7 cellular contexts compared by ENCODE assay signal in genomic region chr9:134055981-134056461, GRCh38. TPM values are rescaled to one million over a fixed set of nuclear protein-coding genes. Genes with fewer than 3 reads are reported as not detected.
DNase-seq lines count a peak whose midpoint lies in the region; ATAC-seq and TF ChIP-seq lines count a peak whose summit lies in the region.

No MANE protein-coding gene starts in this region.

- peaks cover 0 to 9% (median 3%) of the 10 kb centered on the region in 5 donors for H3K36me3 Mint-ChIP-seq in naive thymus-derived CD4-positive, alpha-beta T cell

- no peak overlapping the region for H3K4me3 Mint-ChIP-seq in naive thymus-derived CD4-positive, alpha-beta T cell

- H3K27me3 Mint-ChIP-seq in naive thymus-derived CD4-positive, alpha-beta T cell = no peaks in the 10 kb centered on the region

- H3K27ac ChIP-seq in HUES6 (ENCODE audit: low read depth, low read length) (0 out of 2 replicates have a peak overlapping the region, but pooled peaks have one; percentile 24), left lung (peak overlapping the region in 1 of 2 donors; percentile 35), tibial artery (peak overlapping the region in 1 of 2 donors; percentile 20)
- H3K27ac ChIP-seq in naive thymus-derived CD4-positive, alpha-beta T cell (ENCODE audit: low read depth, low read length) = no peak overlapping the region

- CTCF ChIA-PET in naive thymus-derived CD4-positive, alpha-beta T cell (lab: Charles Lee) = no interaction called here

- H3K36me3 ChIP-seq in HUES6 (ENCODE audit: control insufficient read depth, insufficient read depth, low read length) (peaks cover 36% of the 10 kb centered on the region), left lung (peaks cover 0 to 25% of the 10 kb centered on the region in 2 donors), tibial artery (peaks cover 21 to 34% (median 24%) of the 10 kb centered on the region in 3 donors)
- H3K36me3 ChIP-seq in naive thymus-derived CD4-positive, alpha-beta T cell (ENCODE audit: control insufficient read depth in 2 of 3, insufficient read depth in 3 of 3, low read length in 3 of 3) = peaks cover 0 to 38% (median 3%) of the 10 kb centered on the region in 3 experiments

- TF ChIP-seq CTCF in left lung (IDR thresholded peaks at IDR 0.05) (no peak), tibial artery (IDR thresholded peaks at IDR 0.05) (no peak)

- peaks cover 0 to 43% (median 21%) of the 10 kb centered on the region in 7 donors for H3K4me1 Mint-ChIP-seq in naive thymus-derived CD4-positive, alpha-beta T cell

- intact Hi-C loops in left lung (cut with DNase I) (no loop called here), tibial artery (cut with DNase I; ENCODE audit: low total_unique reads) (no loop called here)
- intact Hi-C loops in naive thymus-derived CD4-positive, alpha-beta T cell (cut with micrococcal nuclease) = no loop called here

- DNase-seq in cerebellar nuclear complex (lab: John Stamatoyannopoulos, UW) (peak; percentile 57 to 64), left lung (peak; percentile 81 to 90), tibial artery (peak; percentile 70 to 91)
- no peak for DNase-seq in naive thymus-derived CD4-positive, alpha-beta T cell

- no peak overlapping the region for H3K4me3 ChIP-seq in HUES6 (ENCODE audit: low read depth, low read length)
- H3K4me3 ChIP-seq in left lung = no peak overlapping the region
- H3K4me3 ChIP-seq in tibial artery = peak overlapping the region in 1 of 2 donors; percentile 15
- H3K4me3 ChIP-seq in naive thymus-derived CD4-positive, alpha-beta T cell (ENCODE audit: low read length) = no peak overlapping the region

- peaks cover 7% of the 10 kb centered on the region; the same call in 1 of the 2 replicates for H3K4me1 ChIP-seq in HUES6 (ENCODE audit: control insufficient read depth, insufficient read depth, low read length)
- H3K4me1 ChIP-seq in left lung = peaks cover 24 to 68% of the 10 kb centered on the region in 2 donors
- H3K4me1 ChIP-seq in tibial artery = peaks cover 0 to 60% (median 39%) of the 10 kb centered on the region in 4 donors
- no peaks in the 10 kb centered on the region for H3K4me1 ChIP-seq in naive thymus-derived CD4-positive, alpha-beta T cell (ENCODE audit: control insufficient read depth in 2 of 2, insufficient read depth in 2 of 2, low read length in 2 of 2)

- ATAC-seq in left lung (peak; percentile 90), HG02870 (IDR thresholded peaks at IDR 0.05; ENCODE audit: unreplicated experiment) (no peak), HG02623 (IDR thresholded peaks at IDR 0.05; ENCODE audit: unreplicated experiment) (no peak)
- no peak for ATAC-seq in naive thymus-derived CD4-positive, alpha-beta T cell

- H3K9me3 Mint-ChIP-seq in naive thymus-derived CD4-positive, alpha-beta T cell = no peaks in the 10 kb centered on the region

- H3K27me3 ChIP-seq in HUES6 (ENCODE audit: control insufficient read depth, insufficient read depth, low read length) (no peaks in the 10 kb centered on the region), left lung (no peaks in the 10 kb centered on the region), tibial artery (no peaks in the 10 kb centered on the region)
- H3K27me3 ChIP-seq in naive thymus-derived CD4-positive, alpha-beta T cell (ENCODE audit: control insufficient read depth in 2 of 2, insufficient read depth in 2 of 2, low read length in 2 of 2) = no peaks in the 10 kb centered on the region

- H3K9me3 ChIP-seq in HUES6 (ENCODE audit: control insufficient read depth, insufficient read depth, low read depth, low read length) = no peaks in the 10 kb centered on the region
- H3K9me3 ChIP-seq in left lung = no peaks in the 10 kb centered on the region
- no peaks in the 10 kb centered on the region for H3K9me3 ChIP-seq in tibial artery
- no peaks in the 10 kb centered on the region for H3K9me3 ChIP-seq in naive thymus-derived CD4-positive, alpha-beta T cell (ENCODE audit: control insufficient read depth in 2 of 3, low read length in 3 of 3)

- no peak overlapping the region for H3K9ac ChIP-seq in HUES6 (ENCODE audit: low read length)

- POLR2A ChIA-PET in naive thymus-derived CD4-positive, alpha-beta T cell (lab: Charles Lee) = no interaction called here

- H3K27ac Mint-ChIP-seq in naive thymus-derived CD4-positive, alpha-beta T cell = peak overlapping the region in 2 of 9 donors; percentile 8 to 65

RNA-seq across cellular contexts. Expression of gene BRD3, which starts 11.8 kb away (rescaled TPM):
- total RNA-seq in left lung = 10 to 100 TPM; 27.0 to 37.3 TPM
- 10 to 100 TPM; 29.0 to 49.7 (median 40.4) TPM for total RNA-seq in naive thymus-derived CD4-positive, alpha-beta T cell
- 10 to 100 TPM; 12.4 to 36.4 TPM for polyA plus RNA-seq in naive thymus-derived CD4-positive, alpha-beta T cell

RNA-seq across cellular contexts. Expression of gene BRD3OS, which starts 30.7 kb away (rescaled TPM):
- total RNA-seq in left lung = 10 to 100 TPM; 15.8 to 17.6 TPM
- 10 to 100 TPM in 3 of 5 experiments, 1 to 10 TPM in 2; 8.3 to 19.3 (median 12.7) TPM for total RNA-seq in naive thymus-derived CD4-positive, alpha-beta T cell
- 10 to 100 TPM; 22.1 to 28.1 TPM for polyA plus RNA-seq in naive thymus-derived CD4-positive, alpha-beta T cell

Comparison
In these comparisons a context has a peak if more than half of its experiments do, and no peak if none do; other contexts are left out.
1. DNase-seq: peak in cerebellar nuclear complex (2 of 2), left lung (2 of 2) and tibial artery (2 of 2); none in naive thymus-derived CD4-positive, alpha-beta T cell (0 of 9).